ENCODE assay signal across 1 cellular context in the genomic region with DNA sequence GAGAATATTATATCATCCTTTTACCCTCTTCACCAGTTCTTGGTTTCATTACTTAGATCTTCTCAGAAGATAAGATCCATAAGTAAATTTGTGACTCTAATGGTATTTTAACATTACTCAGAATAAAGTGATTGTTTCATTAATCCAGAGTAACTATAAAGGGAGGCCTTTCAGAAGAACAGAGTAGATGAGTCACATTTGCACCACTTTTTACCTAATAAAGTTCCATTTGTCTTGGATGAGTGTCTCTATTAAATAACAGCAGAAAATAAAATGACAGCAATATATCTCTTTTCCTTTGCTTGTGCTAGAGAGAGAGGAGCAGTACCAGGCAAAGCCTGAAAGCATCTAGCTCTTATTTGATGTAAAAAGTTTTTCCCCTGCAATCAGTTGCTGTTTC.
TF ChIP-seq lines count a peak whose summit lies in the region.

No MANE protein-coding gene starts in this region.

TF ChIP-seq in GM23338, 12 proteins besides CTCF, POLR2A, EP300 and RAD21 (continued from another document):
- TF ChIP-seq, protein P1, sequence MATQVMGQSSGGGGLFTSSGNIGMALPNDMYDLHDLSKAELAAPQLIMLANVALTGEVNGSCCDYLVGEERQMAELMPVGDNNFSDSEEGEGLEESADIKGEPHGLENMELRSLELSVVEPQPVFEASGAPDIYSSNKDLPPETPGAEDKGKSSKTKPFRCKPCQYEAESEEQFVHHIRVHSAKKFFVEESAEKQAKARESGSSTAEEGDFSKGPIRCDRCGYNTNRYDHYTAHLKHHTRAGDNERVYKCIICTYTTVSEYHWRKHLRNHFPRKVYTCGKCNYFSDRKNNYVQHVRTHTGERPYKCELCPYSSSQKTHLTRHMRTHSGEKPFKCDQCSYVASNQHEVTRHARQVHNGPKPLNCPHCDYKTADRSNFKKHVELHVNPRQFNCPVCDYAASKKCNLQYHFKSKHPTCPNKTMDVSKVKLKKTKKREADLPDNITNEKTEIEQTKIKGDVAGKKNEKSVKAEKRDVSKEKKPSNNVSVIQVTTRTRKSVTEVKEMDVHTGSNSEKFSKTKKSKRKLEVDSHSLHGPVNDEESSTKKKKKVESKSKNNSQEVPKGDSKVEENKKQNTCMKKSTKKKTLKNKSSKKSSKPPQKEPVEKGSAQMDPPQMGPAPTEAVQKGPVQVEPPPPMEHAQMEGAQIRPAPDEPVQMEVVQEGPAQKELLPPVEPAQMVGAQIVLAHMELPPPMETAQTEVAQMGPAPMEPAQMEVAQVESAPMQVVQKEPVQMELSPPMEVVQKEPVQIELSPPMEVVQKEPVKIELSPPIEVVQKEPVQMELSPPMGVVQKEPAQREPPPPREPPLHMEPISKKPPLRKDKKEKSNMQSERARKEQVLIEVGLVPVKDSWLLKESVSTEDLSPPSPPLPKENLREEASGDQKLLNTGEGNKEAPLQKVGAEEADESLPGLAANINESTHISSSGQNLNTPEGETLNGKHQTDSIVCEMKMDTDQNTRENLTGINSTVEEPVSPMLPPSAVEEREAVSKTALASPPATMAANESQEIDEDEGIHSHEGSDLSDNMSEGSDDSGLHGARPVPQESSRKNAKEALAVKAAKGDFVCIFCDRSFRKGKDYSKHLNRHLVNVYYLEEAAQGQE (IDR thresholded peaks at IDR 0.05; ENCODE audit: unreplicated experiment), result no peak
- TF ChIP-seq, protein P2, sequence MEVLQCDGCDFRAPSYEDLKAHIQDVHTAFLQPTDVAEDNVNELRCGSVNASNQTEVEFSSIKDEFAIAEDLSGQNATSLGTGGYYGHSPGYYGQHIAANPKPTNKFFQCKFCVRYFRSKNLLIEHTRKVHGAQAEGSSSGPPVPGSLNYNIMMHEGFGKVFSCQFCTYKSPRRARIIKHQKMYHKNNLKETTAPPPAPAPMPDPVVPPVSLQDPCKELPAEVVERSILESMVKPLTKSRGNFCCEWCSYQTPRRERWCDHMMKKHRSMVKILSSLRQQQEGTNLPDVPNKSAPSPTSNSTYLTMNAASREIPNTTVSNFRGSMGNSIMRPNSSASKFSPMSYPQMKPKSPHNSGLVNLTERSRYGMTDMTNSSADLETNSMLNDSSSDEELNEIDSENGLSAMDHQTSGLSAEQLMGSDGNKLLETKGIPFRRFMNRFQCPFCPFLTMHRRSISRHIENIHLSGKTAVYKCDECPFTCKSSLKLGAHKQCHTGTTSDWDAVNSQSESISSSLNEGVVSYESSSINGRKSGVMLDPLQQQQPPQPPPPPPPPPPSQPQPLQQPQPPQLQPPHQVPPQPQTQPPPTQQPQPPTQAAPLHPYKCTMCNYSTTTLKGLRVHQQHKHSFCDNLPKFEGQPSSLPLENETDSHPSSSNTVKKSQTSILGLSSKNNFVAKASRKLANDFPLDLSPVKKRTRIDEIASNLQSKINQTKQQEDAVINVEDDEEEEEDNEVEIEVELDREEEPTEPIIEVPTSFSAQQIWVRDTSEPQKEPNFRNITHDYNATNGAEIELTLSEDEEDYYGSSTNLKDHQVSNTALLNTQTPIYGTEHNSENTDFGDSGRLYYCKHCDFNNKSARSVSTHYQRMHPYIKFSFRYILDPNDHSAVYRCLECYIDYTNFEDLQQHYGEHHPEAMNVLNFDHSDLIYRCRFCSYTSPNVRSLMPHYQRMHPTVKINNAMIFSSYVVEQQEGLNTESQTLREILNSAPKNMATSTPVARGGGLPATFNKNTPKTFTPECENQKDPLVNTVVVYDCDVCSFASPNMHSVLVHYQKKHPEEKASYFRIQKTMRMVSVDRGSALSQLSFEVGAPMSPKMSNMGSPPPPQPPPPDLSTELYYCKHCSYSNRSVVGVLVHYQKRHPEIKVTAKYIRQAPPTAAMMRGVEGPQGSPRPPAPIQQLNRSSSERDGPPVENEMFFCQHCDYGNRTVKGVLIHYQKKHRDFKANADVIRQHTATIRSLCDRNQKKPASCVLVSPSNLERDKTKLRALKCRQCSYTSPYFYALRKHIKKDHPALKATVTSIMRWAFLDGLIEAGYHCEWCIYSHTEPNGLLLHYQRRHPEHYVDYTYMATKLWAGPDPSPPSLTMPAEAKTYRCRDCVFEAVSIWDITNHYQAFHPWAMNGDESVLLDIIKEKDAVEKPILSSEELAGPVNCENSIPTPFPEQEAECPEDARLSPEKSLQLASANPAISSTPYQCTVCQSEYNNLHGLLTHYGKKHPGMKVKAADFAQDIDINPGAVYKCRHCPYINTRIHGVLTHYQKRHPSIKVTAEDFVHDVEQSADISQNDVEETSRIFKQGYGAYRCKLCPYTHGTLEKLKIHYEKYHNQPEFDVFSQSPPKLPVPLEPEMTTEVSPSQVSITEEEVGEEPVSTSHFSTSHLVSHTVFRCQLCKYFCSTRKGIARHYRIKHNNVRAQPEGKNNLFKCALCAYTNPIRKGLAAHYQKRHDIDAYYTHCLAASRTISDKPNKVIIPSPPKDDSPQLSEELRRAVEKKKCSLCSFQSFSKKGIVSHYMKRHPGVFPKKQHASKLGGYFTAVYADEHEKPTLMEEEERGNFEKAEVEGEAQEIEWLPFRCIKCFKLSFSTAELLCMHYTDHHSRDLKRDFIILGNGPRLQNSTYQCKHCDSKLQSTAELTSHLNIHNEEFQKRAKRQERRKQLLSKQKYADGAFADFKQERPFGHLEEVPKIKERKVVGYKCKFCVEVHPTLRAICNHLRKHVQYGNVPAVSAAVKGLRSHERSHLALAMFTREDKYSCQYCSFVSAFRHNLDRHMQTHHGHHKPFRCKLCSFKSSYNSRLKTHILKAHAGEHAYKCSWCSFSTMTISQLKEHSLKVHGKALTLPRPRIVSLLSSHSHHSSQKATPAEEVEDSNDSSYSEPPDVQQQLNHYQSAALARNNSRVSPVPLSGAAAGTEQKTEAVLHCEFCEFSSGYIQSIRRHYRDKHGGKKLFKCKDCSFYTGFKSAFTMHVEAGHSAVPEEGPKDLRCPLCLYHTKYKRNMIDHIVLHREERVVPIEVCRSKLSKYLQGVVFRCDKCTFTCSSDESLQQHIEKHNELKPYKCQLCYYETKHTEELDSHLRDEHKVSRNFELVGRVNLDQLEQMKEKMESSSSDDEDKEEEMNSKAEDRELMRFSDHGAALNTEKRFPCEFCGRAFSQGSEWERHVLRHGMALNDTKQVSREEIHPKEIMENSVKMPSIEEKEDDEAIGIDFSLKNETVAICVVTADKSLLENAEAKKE (CRISPR knock-in tag; IDR thresholded peaks at IDR 0.05), result no peak
